ENCODE assay signal across 16 cellular contexts in genomic region chr5:134458234-134458633, GRCh38. TPM values are rescaled to one million over a fixed set of nuclear protein-coding genes. Genes with fewer than 3 reads are reported as not detected.
DNase-seq lines count a peak whose midpoint lies in the region; ATAC-seq and TF ChIP-seq lines count a peak whose summit lies in the region.
"Had no signal": no experiment of that assay in that cellular context is flagged by ENCODE, and none has a peak within 500 bp of the region (broad histone marks: within the 10 kb centered on the region; RNA-seq: fewer than 3 reads in every experiment).

No MANE protein-coding gene starts in this region.

- H3K36me3 ChIP-seq in heart left ventricle = no peaks in the 10 kb centered on the region

- no peaks in the 10 kb centered on the region for H3K9me3 Mint-ChIP-seq in immature natural killer cell
- H3K9me3 Mint-ChIP-seq: activated CD8-positive, alpha-beta T cell treated with anti-CD3 and anti-CD28 coated beads for 36 hours; nephron progenitor cell had no signal

- H3K27me3 ChIP-seq in heart left ventricle = no peaks in the 10 kb centered on the region

- no peak for TF ChIP-seq POLR2A in heart left ventricle (IDR thresholded peaks at IDR 0.05)

- peaks cover 0 to 27% (median 13%) of the 10 kb centered on the region in 12 donors for H3K4me1 ChIP-seq in heart left ventricle

- H3K27ac ChIP-seq in heart left ventricle = peak overlapping the region in 10 of 12 donors; percentile 26 to 82 (median 62)

- intact Hi-C loops in heart left ventricle (cut with DNase I) = no loop called here

- H3K36me3 Mint-ChIP-seq in immature natural killer cell = no peaks in the 10 kb centered on the region

- H3K4me3 ChIP-seq in heart left ventricle = no peak overlapping the region

- 20 to 48% (median 42%) methylated on average over 5 to 7 of the region's 7 CpGs for whole genome bisulfite sequencing in heart left ventricle, 4 donors

- DNase-seq in EH (ENCODE audit: low read depth) (peak; percentile 67), astrocyte of the hippocampus (ENCODE audit: low read depth, low spot score) (peak; percentile 84), heart left ventricle (peak; percentile 60 to 85 (median 81)), renal cortical epithelial cell (ENCODE audit: low read depth) (peak; percentile 57), immature natural killer cell (no peak), GM20000 (ENCODE audit: low spot score) (no peak)
- DNase-seq in stimulated activated CD4-positive, alpha-beta T cell treated with anti-CD3 and anti-CD28 coated beads, Interleukin-2, amount 100 ng/mL, for 48 hours = no peak
- DNase-seq: activated CD8-positive, alpha-beta T cell treated with anti-CD3 and anti-CD28 coated beads for 36 hours; cerebellar nuclear complex; NCI-H2171; nephron progenitor cell; OCI-M1; T-helper 2 cell had no signal

- H3K4me1 Mint-ChIP-seq in immature natural killer cell = peaks cover 3 to 7% of the 10 kb centered on the region in 2 donors

- H3K9me3 ChIP-seq in heart left ventricle = no peaks in the 10 kb centered on the region

- H3K27ac Mint-ChIP-seq in immature natural killer cell = no peak overlapping the region
- H3K27ac Mint-ChIP-seq: activated CD8-positive, alpha-beta T cell treated with anti-CD3 and anti-CD28 coated beads for 36 hours; B cell; nephron progenitor cell had no signal

- H3K27me3 Mint-ChIP-seq in immature natural killer cell (ENCODE audit: low read depth in 3 of 3) = peaks cover 1 to 2% (median 2%) of the 10 kb centered on the region in 3 donors
- H3K27me3 Mint-ChIP-seq: activated CD8-positive, alpha-beta T cell treated with anti-CD3 and anti-CD28 coated beads for 36 hours; B cell had no signal

- TF ChIP-seq CTCF in heart left ventricle (IDR thresholded peaks at IDR 0.05) (no peak), GM20000 (IDR thresholded peaks at IDR 0.05; ENCODE audit: extremely low read depth, missing control alignments) (no peak)

- no peak overlapping the region for H3K4me3 Mint-ChIP-seq in immature natural killer cell
- H3K4me3 Mint-ChIP-seq: activated CD8-positive, alpha-beta T cell treated with anti-CD3 and anti-CD28 coated beads for 36 hours; B cell; nephron progenitor cell had no signal

- ATAC-seq in heart left ventricle (peak; percentile 34 to 77 (median 63)), GM18868 (IDR thresholded peaks at IDR 0.05; ENCODE audit: unreplicated experiment) (no peak)
- ATAC-seq: activated CD8-positive, alpha-beta T cell treated with anti-CD3 and anti-CD28 coated beads for 36 hours; esophagus mucosa had no signal

RNA-seq across cellular contexts. Expression of gene CDKN2AIPNL, which starts 46.6 kb away (rescaled TPM):
- total RNA-seq in heart left ventricle (10 to 100 TPM; 26.6 to 38.4 (median 32.3) TPM), renal cortical epithelial cell (13.1 and 33.2 TPM in 2 replicates)
- polyA plus RNA-seq in heart left ventricle (10 to 100 TPM; 45.1 to 87.5 TPM), immature natural killer cell (10 to 100 TPM; 23.3 to 37.6 (median 30.0) TPM)

Comparison
In these comparisons a context has a peak if more than half of its experiments do, and no peak if none do; other contexts are left out.
1. DNase-seq: peak in EH (single experiment), astrocyte of the hippocampus (single experiment), heart left ventricle (5 of 5) and renal cortical epithelial cell (single experiment); none in immature natural killer cell (0 of 3), stimulated activated CD4-positive, alpha-beta T cell treated with anti-CD3 and anti-CD28 coated beads, Interleukin-2, amount 100 ng/mL, for 48 hours (0 of 2) and GM20000 (single experiment).